37 cellular contexts compared by ENCODE assay signal in the genomic region with DNA sequence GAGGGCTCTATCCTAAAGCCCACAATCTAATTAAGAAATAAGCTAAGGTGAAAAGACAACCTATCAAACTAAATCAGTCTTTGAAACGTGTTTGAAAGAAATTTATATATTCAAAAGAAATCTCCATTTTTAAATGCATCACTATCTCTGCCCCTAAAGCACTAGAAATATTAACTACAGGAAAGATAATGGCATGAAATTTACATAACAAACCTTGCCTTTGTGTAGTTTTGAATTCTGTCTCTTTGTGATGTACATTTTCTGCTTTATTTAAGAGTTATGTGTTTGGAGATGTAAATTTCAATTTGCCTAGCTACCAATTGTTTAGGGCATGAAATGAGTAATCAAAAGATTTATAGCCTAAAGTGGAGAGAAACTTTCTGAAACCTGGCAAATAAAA.
"Had no signal": no experiment of that assay in that cellular context is flagged by ENCODE, and none has a peak within 500 bp of the region (broad histone marks: within the 10 kb centered on the region; RNA-seq: fewer than 3 reads in every experiment).

No MANE protein-coding gene starts in this region.

- FAIRE-seq: RCC 7860 had no signal

- H3K9me3 ChIP-seq: MG63 had no signal

- H3K36me3 ChIP-seq: cardiac muscle cell, MG63 had no signal

- DNase-seq: activated CD4-positive, alpha-beta memory T cell treated with anti-CD3 and anti-CD28 coated beads, Interleukin-2, amount 10 ng/mL, durations not matched to agents 7 days and 5 days; activated CD4-positive, alpha-beta T cell treated with anti-CD3 and anti-CD28 coated beads for 1 hour; activated CD4-positive, alpha-beta T cell treated with anti-CD3 and anti-CD28 coated beads for 48 hours; activated CD4-positive, CD25-positive, alpha-beta regulatory T cell; activated CD8-positive, alpha-beta memory T cell treated with anti-CD3 and anti-CD28 coated beads for 24 hours; activated CD8-positive, alpha-beta memory T cell treated with anti-CD3 and anti-CD28 coated beads, Interleukin-2, amount 10 ng/mL, durations not matched to agents 7 days and 5 days; activated CD8-positive, alpha-beta memory T cell treated with anti-CD3 and anti-CD28 coated beads, Interleukin-2, amount 50 U/mL, for 48 hours; activated effector memory CD4-positive, alpha-beta T cell treated with anti-CD3 and anti-CD28 coated beads, Interleukin-2, amount 50 U/mL, for 16 hours; activated naive CD4-positive, alpha-beta T cell; activated naive CD4-positive, alpha-beta T cell treated with anti-CD3 and anti-CD28 coated beads, Interleukin-2, amount 50 U/mL, for 16 hours; activated naive CD8-positive, alpha-beta T cell treated with anti-CD3 and anti-CD28 coated beads for 36 hours; activated T-cell treated with anti-CD3 and anti-CD28 coated beads, Interleukin-2, amount 50 U/mL, for 72 hours; amniotic stem cell; aorta; Kasumi-1; MG63; MV-4-11; NCI-H1092; NCI-H1436 treated with DMSO at 0.1 percent for 48 hours; NCI-H187; NCI-H2029 treated with DMSO at 0.1 percent for 48 hours; NCI-H2107; NCI-H2171; NCI-H510A; NCI-H526; NCI-H748 treated with DMSO at 0.1 percent for 48 hours; NK-92 treated with Interleukin-12 subunit alpha and Interleukin-12 subunit beta, amount 100 ng/mL, for 24 hours; PC-9; SIG-M5; SW 1271; T-helper 1 cell; T-helper 2 cell; T-helper 9 cell had no signal

- H3K27ac ChIP-seq: cardiac muscle cell, PC-9, RWPE1, VCaP had no signal

- H3K4me3 ChIP-seq: cardiac muscle cell, MG63, PC-9 had no signal

- H3K27me3 ChIP-seq: cardiac muscle cell, MG63 had no signal
